Comparison of ENCODE assay signal across 1 cellular context in genomic region chr16:86929149-86929871, GRCh38.
TF ChIP-seq lines count a peak whose summit lies in the region.

No MANE protein-coding gene starts in this region.

TF ChIP-seq in K562, 482 proteins besides CTCF, POLR2A, EP300 and RAD21 (continued from another document and continues in another):
- TF ChIP-seq POU5F1 (IDR thresholded peaks at IDR 0.05; ENCODE audit: borderline replicate concordance, low read depth, low read length, partially characterized antibody) (no peak), ZNF507 (tag; conservative IDR thresholded peaks at IDR 0.05) (no peak), TAF9B (IDR thresholded peaks at IDR 0.05; ENCODE audit: partially characterized antibody) (no peak), KLF16 (IDR thresholded peaks at IDR 0.05) (peak; percentile 76; the same call in 1 of the 2 replicates), U2AF1 (optimal IDR thresholded peaks at IDR 0.05; ENCODE audit: low read depth, low read length) (no peak), ZNF277 (CRISPR knock-in tag; IDR thresholded peaks at IDR 0.05; ENCODE audit: borderline replicate concordance) (no peak), HMGN3 (IDR thresholded peaks at IDR 0.05; ENCODE audit: borderline replicate concordance, extremely low read depth, insufficient read length, low read depth, low read length) (peak; percentile 40), TBL1XR1 (IDR thresholded peaks at IDR 0.05; ENCODE audit: low read length in 2 of 2) (peak in 1 of 2 experiments; percentile 80; a peak in 1 of 4 replicates), ZNF589 (CRISPR knock-in tag; IDR thresholded peaks at IDR 0.05; ENCODE audit: low read depth) (no peak), ZBTB5 (IDR thresholded peaks at IDR 0.05) (no peak), CTBP1 (IDR thresholded peaks at IDR 0.05; ENCODE audit: borderline replicate concordance) (peak; percentile 77), ZNF717 (CRISPR knock-in tag; IDR thresholded peaks at IDR 0.05) (no peak), PHB2 (IDR thresholded peaks at IDR 0.05; ENCODE audit: low read depth) (peak; percentile 52; the same call in 1 of the 2 replicates), KLF6 (CRISPR knock-in tag; IDR thresholded peaks at IDR 0.05; ENCODE audit: borderline replicate concordance) (no peak), MTA3 (IDR thresholded peaks at IDR 0.05; ENCODE audit: borderline replicate concordance) (0 out of 2 replicates have a peak, but pooled peaks have one; percentile 28), RFX5 (IDR thresholded peaks at IDR 0.05; ENCODE audit: low read depth, low read length) (no peak), NONO (IDR thresholded peaks at IDR 0.05; ENCODE audit: low read depth in 2 of 2, low read length in 1 of 2) (no peak), CHCHD3 (CRISPR knock-in tag; IDR thresholded peaks at IDR 0.05) (no peak), MCM5 (IDR thresholded peaks at IDR 0.05; ENCODE audit: low read depth) (no peak), TFE3 (CRISPR knock-in tag; IDR thresholded peaks at IDR 0.05) (no peak), NFATC3 (IDR thresholded peaks at IDR 0.05) (no peak), TARDBP (IDR thresholded peaks at IDR 0.05) (no peak), SMAD2 (IDR thresholded peaks at IDR 0.05; ENCODE audit: low read depth, low read length) (no peak), ZBTB11 (CRISPR knock-in tag; IDR thresholded peaks at IDR 0.05) (peak in 2 of 3 experiments; percentile 72 to 90; a peak in 4 of 6 replicates), RBFOX2 (IDR thresholded peaks at IDR 0.05; ENCODE audit: low read depth, low read length) (peak; percentile 4; the same call in 1 of the 2 replicates), MAZ (CRISPR knock-in tag; conservative IDR thresholded peaks at IDR 0.05 in 1 of 2, IDR thresholded peaks at IDR 0.05 in 1 of 2) (peak in 1 of 2 experiments; percentile 43; a peak in 1 of 4 replicates), TEAD2 (tag; IDR thresholded peaks at IDR 0.05) (no peak), ZNF384 (IDR thresholded peaks at IDR 0.05; ENCODE audit: low read depth, low read length) (no peak), ZNF263 (CRISPR knock-in tag; IDR thresholded peaks at IDR 0.05; ENCODE audit: borderline replicate concordance) (peak; percentile 74; the same call in 1 of the 2 replicates), ZSCAN32 (CRISPR knock-in tag; IDR thresholded peaks at IDR 0.05) (no peak), DNMT1 (IDR thresholded peaks at IDR 0.05) (no peak), KAT8 (IDR thresholded peaks at IDR 0.05; ENCODE audit: low read depth) (no peak), TEAD4 (IDR thresholded peaks at IDR 0.05; ENCODE audit: low read length) (peak; percentile 84), TEAD4 (CRISPR knock-in tag; IDR thresholded peaks at IDR 0.05; ENCODE audit: borderline replicate concordance) (no peak), MYNN (IDR thresholded peaks at IDR 0.05) (peak; percentile 48; the same call in 1 of the 2 replicates), MYNN (CRISPR knock-in tag; IDR thresholded peaks at IDR 0.05) (no peak), CBFA2T3 (IDR thresholded peaks at IDR 0.05) (peak; percentile 94), CXXC5 (CRISPR knock-in tag; IDR thresholded peaks at IDR 0.05) (peak; percentile 75), GTF2A2 (tag; IDR thresholded peaks at IDR 0.05) (no peak), THAP12 (CRISPR knock-in tag; IDR thresholded peaks at IDR 0.05) (no peak), GTF2E2 (tag; IDR thresholded peaks at IDR 0.05) (0 out of 2 replicates have a peak, but pooled peaks have one; percentile 41)
- TF ChIP-seq, protein P1, sequence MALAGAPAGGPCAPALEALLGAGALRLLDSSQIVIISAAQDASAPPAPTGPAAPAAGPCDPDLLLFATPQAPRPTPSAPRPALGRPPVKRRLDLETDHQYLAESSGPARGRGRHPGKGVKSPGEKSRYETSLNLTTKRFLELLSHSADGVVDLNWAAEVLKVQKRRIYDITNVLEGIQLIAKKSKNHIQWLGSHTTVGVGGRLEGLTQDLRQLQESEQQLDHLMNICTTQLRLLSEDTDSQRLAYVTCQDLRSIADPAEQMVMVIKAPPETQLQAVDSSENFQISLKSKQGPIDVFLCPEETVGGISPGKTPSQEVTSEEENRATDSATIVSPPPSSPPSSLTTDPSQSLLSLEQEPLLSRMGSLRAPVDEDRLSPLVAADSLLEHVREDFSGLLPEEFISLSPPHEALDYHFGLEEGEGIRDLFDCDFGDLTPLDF (CRISPR knock-in tag; IDR thresholded peaks at IDR 0.05): no peak
- TF ChIP-seq, protein P2, sequence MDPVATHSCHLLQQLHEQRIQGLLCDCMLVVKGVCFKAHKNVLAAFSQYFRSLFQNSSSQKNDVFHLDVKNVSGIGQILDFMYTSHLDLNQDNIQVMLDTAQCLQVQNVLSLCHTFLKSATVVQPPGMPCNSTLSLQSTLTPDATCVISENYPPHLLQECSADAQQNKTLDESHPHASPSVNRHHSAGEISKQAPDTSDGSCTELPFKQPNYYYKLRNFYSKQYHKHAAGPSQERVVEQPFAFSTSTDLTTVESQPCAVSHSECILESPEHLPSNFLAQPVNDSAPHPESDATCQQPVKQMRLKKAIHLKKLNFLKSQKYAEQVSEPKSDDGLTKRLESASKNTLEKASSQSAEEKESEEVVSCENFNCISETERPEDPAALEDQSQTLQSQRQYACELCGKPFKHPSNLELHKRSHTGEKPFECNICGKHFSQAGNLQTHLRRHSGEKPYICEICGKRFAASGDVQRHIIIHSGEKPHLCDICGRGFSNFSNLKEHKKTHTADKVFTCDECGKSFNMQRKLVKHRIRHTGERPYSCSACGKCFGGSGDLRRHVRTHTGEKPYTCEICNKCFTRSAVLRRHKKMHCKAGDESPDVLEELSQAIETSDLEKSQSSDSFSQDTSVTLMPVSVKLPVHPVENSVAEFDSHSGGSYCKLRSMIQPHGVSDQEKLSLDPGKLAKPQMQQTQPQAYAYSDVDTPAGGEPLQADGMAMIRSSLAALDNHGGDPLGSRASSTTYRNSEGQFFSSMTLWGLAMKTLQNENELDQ (CRISPR knock-in tag; IDR thresholded peaks at IDR 0.05; ENCODE audit: borderline replicate concordance): no peak
- TF ChIP-seq, protein P3, sequence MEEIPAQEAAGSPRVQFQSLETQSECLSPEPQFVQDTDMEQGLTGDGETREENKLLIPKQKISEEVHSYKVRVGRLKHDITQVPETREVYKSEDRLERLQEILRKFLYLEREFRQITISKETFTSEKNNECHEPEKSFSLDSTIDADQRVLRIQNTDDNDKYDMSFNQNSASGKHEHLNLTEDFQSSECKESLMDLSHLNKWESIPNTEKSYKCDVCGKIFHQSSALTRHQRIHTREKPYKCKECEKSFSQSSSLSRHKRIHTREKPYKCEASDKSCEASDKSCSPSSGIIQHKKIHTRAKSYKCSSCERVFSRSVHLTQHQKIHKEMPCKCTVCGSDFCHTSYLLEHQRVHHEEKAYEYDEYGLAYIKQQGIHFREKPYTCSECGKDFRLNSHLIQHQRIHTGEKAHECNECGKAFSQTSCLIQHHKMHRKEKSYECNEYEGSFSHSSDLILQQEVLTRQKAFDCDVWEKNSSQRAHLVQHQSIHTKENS (CRISPR knock-in tag; IDR thresholded peaks at IDR 0.05): no peak
- TF ChIP-seq, protein P4, sequence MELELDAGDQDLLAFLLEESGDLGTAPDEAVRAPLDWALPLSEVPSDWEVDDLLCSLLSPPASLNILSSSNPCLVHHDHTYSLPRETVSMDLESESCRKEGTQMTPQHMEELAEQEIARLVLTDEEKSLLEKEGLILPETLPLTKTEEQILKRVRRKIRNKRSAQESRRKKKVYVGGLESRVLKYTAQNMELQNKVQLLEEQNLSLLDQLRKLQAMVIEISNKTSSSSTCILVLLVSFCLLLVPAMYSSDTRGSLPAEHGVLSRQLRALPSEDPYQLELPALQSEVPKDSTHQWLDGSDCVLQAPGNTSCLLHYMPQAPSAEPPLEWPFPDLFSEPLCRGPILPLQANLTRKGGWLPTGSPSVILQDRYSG (tag; conservative IDR thresholded peaks at IDR 0.05; ENCODE audit: low read depth): no peak
- TF ChIP-seq, protein P5, sequence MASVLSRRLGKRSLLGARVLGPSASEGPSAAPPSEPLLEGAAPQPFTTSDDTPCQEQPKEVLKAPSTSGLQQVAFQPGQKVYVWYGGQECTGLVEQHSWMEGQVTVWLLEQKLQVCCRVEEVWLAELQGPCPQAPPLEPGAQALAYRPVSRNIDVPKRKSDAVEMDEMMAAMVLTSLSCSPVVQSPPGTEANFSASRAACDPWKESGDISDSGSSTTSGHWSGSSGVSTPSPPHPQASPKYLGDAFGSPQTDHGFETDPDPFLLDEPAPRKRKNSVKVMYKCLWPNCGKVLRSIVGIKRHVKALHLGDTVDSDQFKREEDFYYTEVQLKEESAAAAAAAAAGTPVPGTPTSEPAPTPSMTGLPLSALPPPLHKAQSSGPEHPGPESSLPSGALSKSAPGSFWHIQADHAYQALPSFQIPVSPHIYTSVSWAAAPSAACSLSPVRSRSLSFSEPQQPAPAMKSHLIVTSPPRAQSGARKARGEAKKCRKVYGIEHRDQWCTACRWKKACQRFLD (CRISPR knock-in tag; IDR thresholded peaks at IDR 0.05): 0 out of 2 replicates have a peak, but pooled peaks have one; percentile 57
